Comparison of ENCODE assay signal across 9 cellular contexts in the genomic region with DNA sequence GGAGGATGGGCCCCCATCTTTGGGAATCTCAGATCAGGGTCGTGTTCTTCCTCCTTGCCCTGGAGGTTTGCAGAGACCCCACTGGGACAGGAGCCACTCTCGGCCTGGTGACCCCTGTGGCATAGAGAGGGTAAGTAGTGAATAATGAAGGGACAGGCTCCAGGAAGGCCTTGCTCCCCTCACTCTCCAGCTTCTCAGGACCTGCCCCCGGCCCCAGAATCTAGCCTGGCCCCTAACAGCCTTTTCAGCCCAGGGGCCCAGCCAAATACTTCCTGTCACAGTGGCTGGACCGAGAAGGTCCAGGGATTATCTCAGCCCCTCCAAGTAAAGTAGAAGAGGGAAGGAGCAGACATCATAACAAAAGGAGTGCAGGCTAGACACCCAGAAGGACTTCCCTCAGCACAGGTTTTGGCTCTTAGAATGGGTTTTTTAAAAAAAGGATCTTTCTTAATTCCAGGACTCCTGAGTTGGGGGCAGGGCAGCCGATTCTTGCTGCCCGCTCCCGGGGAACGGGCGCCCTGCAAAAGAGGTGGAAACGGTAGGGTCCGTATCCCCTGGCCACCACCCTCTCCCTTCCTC. TPM values are rescaled to one million over a fixed set of nuclear protein-coding genes. Genes with fewer than 3 reads are reported as not detected.
DNase-seq lines count a peak whose midpoint lies in the region; ATAC-seq and TF ChIP-seq lines count a peak whose summit lies in the region.
"Had no signal": no experiment of that assay in that cellular context is flagged by ENCODE, and none has a peak within 500 bp of the region (broad histone marks: within the 10 kb centered on the region; RNA-seq: fewer than 3 reads in every experiment).

No MANE protein-coding gene starts in this region.

- intact Hi-C loops in stomach (cut with DNase I; ENCODE audit: low total_unique reads): loop anchor here (5.0 to 10.0 kb wide), 3 partner anchors 117 to 280 kb away; a partner anchor contains a TSS

- no peaks in the 10 kb centered on the region for H3K36me3 Mint-ChIP-seq in activated naive CD8-positive, alpha-beta T cell treated with anti-CD3 and anti-CD28 coated beads, Interleukin-2, amount 10 ng/mL, durations not matched to agents 7 days and 5 days

- no peak for TF ChIP-seq EP300 in stomach (IDR thresholded peaks at IDR 0.05)

- H3K4me3 ChIP-seq in iPS-15b (ENCODE audit: low read depth, low read length) (peak overlapping the region; percentile 61), stomach (peak overlapping the region; percentile 57 to 83 (median 74))

- peaks cover 13% of the 10 kb centered on the region for H3K4me1 Mint-ChIP-seq in activated naive CD8-positive, alpha-beta T cell treated with anti-CD3 and anti-CD28 coated beads, Interleukin-2, amount 10 ng/mL, durations not matched to agents 7 days and 5 days

- no peak for ATAC-seq in activated naive CD8-positive, alpha-beta T cell treated with anti-CD3 and anti-CD28 coated beads, Interleukin-2, amount 10 ng/mL, durations not matched to agents 7 days and 5 days (ENCODE audit: low read depth)
- ATAC-seq in GM18858 (IDR thresholded peaks at IDR 0.05; ENCODE audit: unreplicated experiment) (no peak), GM19452 (IDR thresholded peaks at IDR 0.05; ENCODE audit: unreplicated experiment) (no peak)

- 22 to 30% (median 25%) methylated on average over 11 of the region's 11 CpGs for WGBS in stomach, 5 donors

- H3K4me3 Mint-ChIP-seq in activated naive CD8-positive, alpha-beta T cell treated with anti-CD3 and anti-CD28 coated beads, Interleukin-2, amount 10 ng/mL, durations not matched to agents 7 days and 5 days: peak overlapping the region; percentile 82

- peak overlapping the region in 4 of 5 donors; percentile 43 to 85 (median 68) for H3K27ac ChIP-seq in stomach
- H3K27ac ChIP-seq: 22Rv1 had no signal

- H3K9me3 ChIP-seq in iPS-15b (ENCODE audit: control insufficient read depth, insufficient read depth, low read length) (no peaks in the 10 kb centered on the region), stomach (no peaks in the 10 kb centered on the region)

- peaks cover 61% of the 10 kb centered on the region for H3K27me3 Mint-ChIP-seq in activated naive CD8-positive, alpha-beta T cell treated with anti-CD3 and anti-CD28 coated beads, Interleukin-2, amount 10 ng/mL, durations not matched to agents 7 days and 5 days

- H3K9ac ChIP-seq in iPS-15b (ENCODE audit: low read depth, low read length): no peak overlapping the region

- no peak for TF ChIP-seq CTCF in stomach (IDR thresholded peaks at IDR 0.05)

- POLR2A ChIA-PET in activated naive CD8-positive, alpha-beta T cell treated with anti-CD3 and anti-CD28 coated beads, Interleukin-2, amount 10 ng/mL, durations not matched to agents 7 days and 5 days (lab: Charles Lee): interaction anchor here (0.6 to 1.5 kb wide), 3 partner anchors 95 to 121 kb away, joined by 3 to 10 read pairs (median 4); no protein-coding TSS in a partner anchor

- H3K27me3 ChIP-seq in iPS-15b (ENCODE audit: control insufficient read depth, insufficient read depth, low read length) (peaks cover 33% of the 10 kb centered on the region), stomach (peaks cover 0 to 58% (median 16%) of the 10 kb centered on the region in 3 donors)

- TF ChIP-seq POLR2A in stomach (IDR thresholded peaks at IDR 0.05): no peak

- DNase-seq in NCI-H1694 treated with DMSO at 0.1 percent for 48 hours (lab: John Stamatoyannopoulos, UW) (peak; percentile 35), NCI-H1694 (lab: John Stamatoyannopoulos, UW) (no peak), stomach (no peak), NCI-H2171 treated with DMSO at 0.1 percent for 48 hours (lab: John Stamatoyannopoulos, UW) (no peak)
- no peak for DNase-seq in activated naive CD8-positive, alpha-beta T cell treated with anti-CD3 and anti-CD28 coated beads, Interleukin-2, amount 10 ng/mL, durations not matched to agents 7 days and 5 days

- H3K27ac Mint-ChIP-seq in activated naive CD8-positive, alpha-beta T cell treated with anti-CD3 and anti-CD28 coated beads, Interleukin-2, amount 10 ng/mL, durations not matched to agents 7 days and 5 days: no peak overlapping the region

- H3K9me3 Mint-ChIP-seq in activated naive CD8-positive, alpha-beta T cell treated with anti-CD3 and anti-CD28 coated beads, Interleukin-2, amount 10 ng/mL, durations not matched to agents 7 days and 5 days: no peaks in the 10 kb centered on the region

- H3K4me1 ChIP-seq in iPS-15b (ENCODE audit: control insufficient read depth, insufficient read depth, low read length) (peaks cover 2% of the 10 kb centered on the region), stomach (peaks cover 19 to 62% (median 49%) of the 10 kb centered on the region in 4 donors)

- no peaks in the 10 kb centered on the region for H3K36me3 ChIP-seq in iPS-15b (ENCODE audit: control insufficient read depth, insufficient read depth, low read length)
- H3K36me3 ChIP-seq in stomach: no peaks in the 10 kb centered on the region

RNA-seq across cellular contexts. Expression of a gene that starts 0.6 kb away (rescaled TPM):
- total RNA-seq in activated naive CD8-positive, alpha-beta T cell treated with anti-CD3 and anti-CD28 coated beads, Interleukin-2, amount 10 ng/mL, durations not matched to agents 7 days and 5 days: under 1 TPM in 1 of 2 experiments, not detected in 1; 0.14 TPM
- 10 to 100 TPM in 1 of 5 donors, 1 to 10 TPM in 2, not detected in 2; 1.0 to 10.7 (median 1.3) TPM for total RNA-seq in stomach
- 1 to 10 TPM in 1 of 3 donors, under 1 TPM in 2; 0.50 to 2.6 (median 0.92) TPM for polyA plus RNA-seq in stomach
